ENCODE assay signal across 8 cellular contexts in genomic region chr15:84734794-84735479, GRCh38. TPM values are rescaled to one million over a fixed set of nuclear protein-coding genes. Genes with fewer than 3 reads are reported as not detected.
DNase-seq lines count a peak whose midpoint lies in the region; ATAC-seq and TF ChIP-seq lines count a peak whose summit lies in the region.

No MANE protein-coding gene starts in this region.

- H3K36me3 Mint-ChIP-seq in osteocyte (ENCODE audit: unreplicated experiment): no peaks in the 10 kb centered on the region

- no peaks in the 10 kb centered on the region for H3K27me3 ChIP-seq in RWPE2 (ENCODE audit: insufficient read depth, poor library complexity, severe bottlenecking)

- no peak overlapping the region for H3K27ac Mint-ChIP-seq in osteocyte (ENCODE audit: unreplicated experiment)

- no peaks in the 10 kb centered on the region for H3K9me3 ChIP-seq in RWPE2 (ENCODE audit: severe bottlenecking)

- ATAC-seq in GM19463 (IDR thresholded peaks at IDR 0.05; ENCODE audit: unreplicated experiment) (peak; percentile 47), HG03469 (IDR thresholded peaks at IDR 0.05; ENCODE audit: unreplicated experiment) (peak; percentile 56), RWPE2 (ENCODE audit: low read depth) (peak; percentile 84)

- H3K27ac ChIP-seq in RWPE2 (ENCODE audit: poor library complexity, severe bottlenecking): peak overlapping the region; percentile 29

- no peak overlapping the region for H3K4me3 ChIP-seq in RWPE2 (ENCODE audit: severe bottlenecking)

- peaks cover 13% of the 10 kb centered on the region for H3K4me1 Mint-ChIP-seq in osteocyte (ENCODE audit: unreplicated experiment)

- H3K36me3 ChIP-seq in RWPE2 (ENCODE audit: low read depth): no peaks in the 10 kb centered on the region

- TF ChIP-seq CTCF in RWPE2 (IDR thresholded peaks at IDR 0.05; ENCODE audit: poor library complexity, severe bottlenecking): no peak
- TF ChIP-seq CTCF in osteocyte (IDR thresholded peaks at IDR 0.05): no peak

- DNase-seq in Caki2 (ENCODE audit: low read depth) (peak; percentile 99), RWPE2 (ENCODE audit: low spot score) (peak; percentile 72), iPS DF 4.7 (ENCODE audit: extremely low read depth, low spot score) (peak; percentile 95), osteocyte (ENCODE audit: extremely low spot score, unreplicated experiment) (no peak)
- peak; percentile 86 for DNase-seq in activated effector memory CD4-positive, alpha-beta T cell treated with anti-CD3 and anti-CD28 coated beads, Interleukin-2, amount 50 U/mL, for 16 hours
- DNase-seq in stimulated activated CD4-positive, alpha-beta T cell treated with anti-CD3 and anti-CD28 coated beads, Interleukin-1b, Interleukin-23, amount 100 ng/mL, for 48 hours: peak; percentile 80

- in situ Hi-C loops in Caki2 (cut with HindIII; ENCODE audit: low pct_unique_long_range_greater_than_20kb, low sequenced_read_pairs): no loop called here

- peaks cover 16% of the 10 kb centered on the region for H3K4me1 ChIP-seq in RWPE2 (ENCODE audit: insufficient read depth, poor library complexity, severe bottlenecking)

- H3K4me3 Mint-ChIP-seq in osteocyte (ENCODE audit: unreplicated experiment): no peak overlapping the region

- H3K27me3 Mint-ChIP-seq in osteocyte (ENCODE audit: unreplicated experiment): no peaks in the 10 kb centered on the region

- H3K9me3 Mint-ChIP-seq in osteocyte (ENCODE audit: unreplicated experiment): no peaks in the 10 kb centered on the region

RNA-seq across cellular contexts. Expression of gene ZNF592, which starts 13.5 kb away (rescaled TPM):
- total RNA-seq in Caki2 (2014; rRNA removed; shearing (Covaris generic); ENCODE audit: low replicate concordance): 5.8 and 7.2 TPM in 2 replicates
- 30.1 and 31.0 TPM in 2 replicates for total RNA-seq in osteocyte

RNA-seq across cellular contexts. Expression of gene SEC11A, which starts 19.0 kb away (rescaled TPM):
- total RNA-seq in Caki2 (2014; rRNA removed; shearing (Covaris generic); ENCODE audit: low replicate concordance): 235 and 243 TPM in 2 replicates
- 201 and 202 TPM in 2 replicates for total RNA-seq in osteocyte
